In the genomic region with DNA sequence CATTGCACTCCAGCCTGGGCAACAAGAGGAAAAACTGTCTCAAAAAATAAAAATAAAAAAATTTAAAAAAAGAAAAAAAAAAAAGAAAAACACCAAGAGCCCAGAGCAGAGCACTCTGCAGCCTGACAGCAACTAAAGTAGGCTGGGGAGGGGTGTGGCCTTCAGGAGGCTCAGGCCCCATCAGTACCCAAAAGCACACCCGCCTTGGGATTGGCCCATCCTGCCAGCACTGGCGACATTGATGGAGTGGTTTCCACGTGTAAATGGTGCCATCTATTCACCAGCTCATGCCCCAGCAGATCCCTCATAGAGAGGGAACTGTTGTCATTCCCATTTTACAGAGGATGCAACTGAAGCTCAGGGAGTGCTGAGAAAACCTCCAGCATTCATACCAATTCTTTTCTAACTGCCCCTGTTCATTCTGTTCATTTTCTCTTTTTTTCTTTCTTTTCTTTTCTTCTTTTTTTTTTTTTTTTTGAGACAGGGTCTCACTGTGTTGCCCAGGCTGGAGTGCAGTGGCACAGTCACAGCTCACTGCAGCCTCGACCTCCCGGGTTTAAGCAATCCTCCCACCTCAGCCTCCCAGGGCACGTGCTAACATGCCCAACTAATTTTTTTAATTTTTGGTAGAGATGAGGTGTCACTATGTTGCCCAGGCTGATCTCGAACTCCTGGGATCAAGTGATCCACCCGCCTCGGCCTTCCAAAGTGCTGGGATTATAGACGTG, we compare ENCODE assay signal across 14 cellular contexts.
"Had no signal": no experiment of that assay in that cellular context is flagged by ENCODE, and none has a peak within 500 bp of the region (broad histone marks: within the 10 kb centered on the region; RNA-seq: fewer than 3 reads in every experiment).

No MANE protein-coding gene starts in this region.

- H3K4me3 Mint-ChIP-seq: activated CD4-positive, alpha-beta memory T cell treated with anti-CD3 and anti-CD28 coated beads, Interleukin-2, amount 10 ng/mL, durations not matched to agents 7 days and 5 days; activated T-cell treated with anti-CD3 and anti-CD28 coated beads, Interleukin-2, amount 50 U/mL, for 24 hours; memory B cell; stimulated activated naive CD8-positive, alpha-beta T cell treated with anti-CD3 and anti-CD28 coated beads, Interleukin-15, amount 100 ng/mL, for 72 hours had no signal

- H3K9me3 ChIP-seq: esophagus squamous epithelium, ovary, sigmoid colon, spleen, upper lobe of left lung had no signal

- H3K36me3 Mint-ChIP-seq: memory B cell had no signal

- H3K27ac Mint-ChIP-seq: activated CD4-positive, alpha-beta memory T cell treated with anti-CD3 and anti-CD28 coated beads, Interleukin-2, amount 10 ng/mL, durations not matched to agents 7 days and 5 days; activated T-cell treated with anti-CD3 and anti-CD28 coated beads, Interleukin-2, amount 50 U/mL, for 24 hours; memory B cell had no signal

- H3K9me3 Mint-ChIP-seq: activated CD4-positive, alpha-beta memory T cell treated with anti-CD3 and anti-CD28 coated beads, Interleukin-2, amount 10 ng/mL, durations not matched to agents 7 days and 5 days; activated T-cell treated with anti-CD3 and anti-CD28 coated beads, Interleukin-2, amount 50 U/mL, for 24 hours; memory B cell; stimulated activated naive CD8-positive, alpha-beta T cell treated with anti-CD3 and anti-CD28 coated beads, Interleukin-15, amount 100 ng/mL, for 72 hours had no signal

- H3K4me1 Mint-ChIP-seq: memory B cell had no signal

- H3K27me3 ChIP-seq: esophagus squamous epithelium, ovary, sigmoid colon, spleen, upper lobe of left lung had no signal

- H3K27me3 Mint-ChIP-seq: activated CD4-positive, alpha-beta memory T cell treated with anti-CD3 and anti-CD28 coated beads, Interleukin-2, amount 10 ng/mL, durations not matched to agents 7 days and 5 days; activated T-cell treated with anti-CD3 and anti-CD28 coated beads, Interleukin-2, amount 50 U/mL, for 24 hours; stimulated activated naive CD8-positive, alpha-beta T cell treated with anti-CD3 and anti-CD28 coated beads, Interleukin-15, amount 100 ng/mL, for 72 hours had no signal

- H3K4me3 ChIP-seq: esophagus squamous epithelium, ovary, sigmoid colon, spleen, upper lobe of left lung had no signal

- H3K27ac ChIP-seq: spleen, upper lobe of left lung had no signal

- DNase-seq: activated CD4-positive, alpha-beta memory T cell treated with anti-CD3 and anti-CD28 coated beads, Interleukin-2, amount 10 ng/mL, durations not matched to agents 7 days and 5 days; activated CD4-positive, alpha-beta T cell treated with anti-CD3 and anti-CD28 coated beads for 4 hours; activated naive CD4-positive, alpha-beta T cell treated with anti-CD3 and anti-CD28 coated beads, Interleukin-2, amount 50 U/mL, for 16 hours; activated T-cell treated with anti-CD3 and anti-CD28 coated beads, Interleukin-2, amount 50 U/mL, for 24 hours; caudate nucleus; esophagus squamous epithelium; left ventricle myocardium superior; sigmoid colon; spleen; stimulated activated naive CD8-positive, alpha-beta T cell treated with anti-CD3 and anti-CD28 coated beads, Interleukin-15, amount 100 ng/mL, for 72 hours; T-helper 2 cell; upper lobe of left lung had no signal

- H3K36me3 ChIP-seq: esophagus squamous epithelium, ovary, sigmoid colon, spleen, upper lobe of left lung had no signal

- ATAC-seq: stimulated activated naive CD8-positive, alpha-beta T cell treated with anti-CD3 and anti-CD28 coated beads, Interleukin-15, amount 100 ng/mL, for 72 hours had no signal
